Comparison of ENCODE assay signal across 22 cellular contexts in the genomic region with DNA sequence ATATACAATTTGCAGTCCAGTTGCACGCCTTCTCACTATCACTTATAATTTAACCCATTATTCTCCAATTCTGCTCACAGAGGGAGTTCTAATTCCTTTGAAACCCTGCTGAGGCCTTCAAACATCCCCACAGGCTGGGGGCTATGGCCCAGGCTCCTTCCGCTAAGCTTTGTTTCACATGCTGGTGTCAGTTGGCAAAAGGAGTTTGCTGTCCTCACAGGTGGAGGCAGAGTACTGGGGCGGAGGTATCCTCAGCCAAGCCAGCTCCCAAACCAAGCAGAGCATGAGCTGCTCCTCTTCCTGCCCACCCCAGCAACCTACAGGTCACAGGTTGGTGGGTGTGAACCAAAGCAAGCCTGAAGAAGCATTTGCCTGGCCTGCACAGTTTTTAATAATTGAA. TPM values are rescaled to one million over a fixed set of nuclear protein-coding genes. Genes with fewer than 3 reads are reported as not detected.
"Had no signal": no experiment of that assay in that cellular context is flagged by ENCODE, and none has a peak within 500 bp of the region (broad histone marks: within the 10 kb centered on the region; RNA-seq: fewer than 3 reads in every experiment).

No MANE protein-coding gene starts in this region.

- H3K4me1 Mint-ChIP-seq: IgD-negative memory B cell had no signal

- H3K9me3 ChIP-seq: SJSA1 had no signal

- H3K27ac Mint-ChIP-seq: IgD-negative memory B cell had no signal

- H3K4me2 ChIP-seq: KMS-11 had no signal

- H3K27ac ChIP-seq: KMS-11, SJSA1, SK-N-MC had no signal

- H3K36me3 Mint-ChIP-seq: IgD-negative memory B cell had no signal

- H3K9ac ChIP-seq: KMS-11 had no signal

- H3K9me3 Mint-ChIP-seq: IgD-negative memory B cell had no signal

- FAIRE-seq: K562, RCC 7860 had no signal

- H3K4me3 ChIP-seq: K562, SJSA1, SK-N-MC had no signal

- H3K4me3 Mint-ChIP-seq: IgD-negative memory B cell had no signal

- DNase-seq: MV-4-11, NCI-H1048, NCI-H1105, NCI-H1417, NCI-H1436 treated with DMSO at 0.1 percent for 48 hours, NCI-H1694, NCI-H187 treated with DMSO at 0.1 percent for 48 hours, NCI-H2029 treated with DMSO at 0.1 percent for 48 hours, NCI-H2171 treated with DMSO at 0.1 percent for 48 hours, NCI-H2227 treated with DMSO at 0.1 percent for 48 hours, NCI-H510A, NCI-H524 treated with DMSO at 0.1 percent for 48 hours, NCI-H69, Right ventricle myocardium superior, RPMI8226, SIG-M5 had no signal

- H3K36me3 ChIP-seq: SJSA1 had no signal

- H3K4me1 ChIP-seq: SJSA1 had no signal

- H3K27me3 ChIP-seq: SJSA1 had no signal

RNA-seq across cellular contexts. Expression of gene BTC, which starts 21.5 kb away (rescaled TPM):
- total RNA-seq: K562, Right ventricle myocardium superior, SJSA1 had no signal
- polyA plus RNA-seq: IgD-negative memory B cell, K562 had no signal
